9 cellular contexts compared by ENCODE assay signal in the genomic region with DNA sequence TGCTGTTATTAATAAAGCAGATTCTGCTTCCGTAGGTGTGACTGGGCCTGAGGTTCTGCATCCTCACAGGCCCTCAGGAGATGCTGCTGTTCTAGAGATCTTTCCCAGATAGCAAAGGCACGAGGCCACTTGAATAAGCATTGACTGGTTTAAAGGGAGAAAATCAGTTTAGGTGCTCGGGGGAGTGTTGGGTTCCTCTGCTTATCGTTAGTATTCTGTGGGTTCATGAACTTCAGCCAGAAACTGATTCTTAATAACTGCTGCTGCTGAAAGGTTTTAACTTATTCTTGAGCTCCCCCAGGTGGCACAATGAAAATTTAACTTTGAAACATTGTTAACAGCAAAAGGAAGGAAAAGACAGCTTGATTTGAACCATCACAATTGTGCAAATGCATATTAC. TPM values are rescaled to one million over a fixed set of nuclear protein-coding genes. Genes with fewer than 3 reads are reported as not detected.
A peak's percentile ranks its signal among the peaks of the same experiment; 100 is the strongest.
DNase-seq lines count a peak whose midpoint lies in the region; ATAC-seq and TF ChIP-seq lines count a peak whose summit lies in the region.
"Had no signal": no experiment of that assay in that cellular context is flagged by ENCODE, and none has a peak within 500 bp of the region (broad histone marks: within the 10 kb centered on the region; RNA-seq: fewer than 3 reads in every experiment).

No MANE protein-coding gene starts in this region.

- H3K4me3 Mint-ChIP-seq in activated CD4-positive, alpha-beta T cell treated with anti-CD3 and anti-CD28 coated beads, Interleukin-2, amount 10 ng/mL, durations not matched to agents 24 days and 14 days = no peak overlapping the region
- no peak overlapping the region for H3K4me3 Mint-ChIP-seq in central memory CD8-positive, alpha-beta T cell

- no peak overlapping the region for H3K27ac Mint-ChIP-seq in activated CD4-positive, alpha-beta T cell treated with anti-CD3 and anti-CD28 coated beads, Interleukin-2, amount 10 ng/mL, durations not matched to agents 24 days and 14 days
- H3K27ac Mint-ChIP-seq in central memory CD8-positive, alpha-beta T cell (ENCODE audit: low read depth) = peak overlapping the region; percentile 49

- peak; percentile 71 for DNase-seq in activated CD4-positive, alpha-beta T cell treated with anti-CD3 and anti-CD28 coated beads, Interleukin-2, amount 10 ng/mL, durations not matched to agents 24 days and 14 days
- DNase-seq in activated CD4-positive, alpha-beta T cell treated with anti-CD3 and anti-CD28 coated beads for 48 hours = no peak
- DNase-seq in NB4 (ENCODE audit: low read depth) (peak; percentile 60), putamen (ENCODE audit: low spot score) (peak; percentile 32), SHP77 treated with DMSO at 0.1 percent for 48 hours (lab: John Stamatoyannopoulos, UW) (no peak)
- no peak for DNase-seq in central memory CD8-positive, alpha-beta T cell (ENCODE audit: low spot score in 2 of 2)
- DNase-seq in stimulated activated CD4-positive, alpha-beta T cell treated with anti-CD3 and anti-CD28 coated beads, Interleukin-4, amount 100 ng/mL, for 1 hour = no peak
- DNase-seq: NCI-H1417 treated with DMSO at 0.1 percent for 48 hours had no signal

- no peak overlapping the region for H3K4me3 ChIP-seq in NB4 (ENCODE audit: low read depth, low read length)

- peaks cover 16% of the 10 kb centered on the region for H3K4me1 Mint-ChIP-seq in activated CD4-positive, alpha-beta T cell treated with anti-CD3 and anti-CD28 coated beads, Interleukin-2, amount 10 ng/mL, durations not matched to agents 24 days and 14 days
- H3K4me1 Mint-ChIP-seq in central memory CD8-positive, alpha-beta T cell = peaks cover 18% of the 10 kb centered on the region

- no peaks in the 10 kb centered on the region for H3K9me3 Mint-ChIP-seq in activated CD4-positive, alpha-beta T cell treated with anti-CD3 and anti-CD28 coated beads, Interleukin-2, amount 10 ng/mL, durations not matched to agents 24 days and 14 days
- H3K9me3 Mint-ChIP-seq in central memory CD8-positive, alpha-beta T cell = no peaks in the 10 kb centered on the region

- H3K36me3 Mint-ChIP-seq in activated CD4-positive, alpha-beta T cell treated with anti-CD3 and anti-CD28 coated beads, Interleukin-2, amount 10 ng/mL, durations not matched to agents 24 days and 14 days (ENCODE audit: low read depth) = peaks cover 25% of the 10 kb centered on the region
- peaks cover 48% of the 10 kb centered on the region for H3K36me3 Mint-ChIP-seq in central memory CD8-positive, alpha-beta T cell (ENCODE audit: insufficient read depth)

- ATAC-seq in central memory CD8-positive, alpha-beta T cell (replicated peaks; ENCODE audit: extremely low read depth, poor library complexity, severe bottlenecking) = no peak
- no peak for ATAC-seq in HG02763 (IDR thresholded peaks at IDR 0.05; ENCODE audit: unreplicated experiment)

- TF ChIP-seq CTCF in NB4 (IDR thresholded peaks at IDR 0.05; ENCODE audit: low read depth, low read length) = peak; percentile 21

- intact Hi-C loops in activated CD4-positive, alpha-beta T cell treated with anti-CD3 and anti-CD28 coated beads, Interleukin-2, amount 10 ng/mL, durations not matched to agents 24 days and 14 days (cut with micrococcal nuclease) = no loop called here

- TF ChIP-seq POLR2A in NB4 (IDR thresholded peaks at IDR 0.05; ENCODE audit: extremely low read depth, insufficient read length) = no peak

- no peaks in the 10 kb centered on the region for H3K27me3 Mint-ChIP-seq in activated CD4-positive, alpha-beta T cell treated with anti-CD3 and anti-CD28 coated beads, Interleukin-2, amount 10 ng/mL, durations not matched to agents 24 days and 14 days
- H3K27me3 Mint-ChIP-seq in central memory CD8-positive, alpha-beta T cell = no peaks in the 10 kb centered on the region

RNA-seq across cellular contexts. Expression of a gene that starts 56.9 kb away (rescaled TPM):
- 0.68 and 0.85 TPM in 2 replicates for total RNA-seq in activated CD4-positive, alpha-beta T cell treated with anti-CD3 and anti-CD28 coated beads, Interleukin-2, amount 10 ng/mL, durations not matched to agents 24 days and 14 days

Comparison
In these comparisons a context has a peak if more than half of its experiments do, and no peak if none do; other contexts are left out.
1. DNase-seq: peak in activated CD4-positive, alpha-beta T cell treated with anti-CD3 and anti-CD28 coated beads, Interleukin-2, amount 10 ng/mL, durations not matched to agents 24 days and 14 days (single experiment), NB4 (single experiment) and putamen (single experiment); none in activated CD4-positive, alpha-beta T cell treated with anti-CD3 and anti-CD28 coated beads for 48 hours (single experiment), central memory CD8-positive, alpha-beta T cell (0 of 2), stimulated activated CD4-positive, alpha-beta T cell treated with anti-CD3 and anti-CD28 coated beads, Interleukin-4, amount 100 ng/mL, for 1 hour (single experiment) and SHP77 treated with DMSO at 0.1 percent for 48 hours (single experiment).